In genomic region chr12:120650249-120650690, GRCh38 we compare ENCODE assay signal across 20 cellular contexts. TPM values are rescaled to one million over a fixed set of nuclear protein-coding genes. Genes with fewer than 3 reads are reported as not detected.
DNase-seq lines count a peak whose midpoint lies in the region; ATAC-seq and TF ChIP-seq lines count a peak whose summit lies in the region.
"Had no signal": no experiment of that assay in that cellular context is flagged by ENCODE, and none has a peak within 500 bp of the region (broad histone marks: within the 10 kb centered on the region; RNA-seq: fewer than 3 reads in every experiment).

No MANE protein-coding gene starts in this region.

- no peaks in the 10 kb centered on the region for H3K9me3 Mint-ChIP-seq in activated CD8-positive, alpha-beta memory T cell treated with anti-CD3 and anti-CD28 coated beads, Interleukin-2, amount 10 ng/mL, durations not matched to agents 7 days and 5 days (ENCODE audit: low read depth)
- no peaks in the 10 kb centered on the region for H3K9me3 Mint-ChIP-seq in WTC11
- H3K9me3 Mint-ChIP-seq: activated CD4-positive, alpha-beta T cell treated with anti-CD3 and anti-CD28 coated beads, Interleukin-2, amount 10 ng/mL, durations not matched to agents 7 days and 5 days had no signal

- POLR2A ChIA-PET in WTC11 (lab: Charles Lee): interaction anchor here (1.1 to 1.6 kb wide), 2 partner anchors 38 to 69 kb away, joined by 3 to 4 read pairs; partner anchors contain the start of gene POP5

- H3K23ac ChIP-seq in mesenchymal stem cell (ENCODE audit: low read length in 2 of 2): no peak overlapping the region

- H3K4me3 ChIP-seq in mesenchymal stem cell (ENCODE audit: insufficient read depth in 1 of 2, low read depth in 1 of 2, low read length in 2 of 2): peak overlapping the region in 1 of 2 experiments; percentile 78
- peak overlapping the region; percentile 42 to 57 for H3K4me3 ChIP-seq in tibial artery
- H3K4me3 ChIP-seq: colonic mucosa, mucosa of descending colon, right lobe of liver had no signal

- H3K27me3 ChIP-seq in mesenchymal stem cell (ENCODE audit: control insufficient read depth in 1 of 2, insufficient read depth in 1 of 2, low read length in 2 of 2): peaks cover 55 to 64% of the 10 kb centered on the region in 2 experiments
- H3K27me3 ChIP-seq in tibial artery: peaks cover 0 to 11% of the 10 kb centered on the region in 2 donors
- H3K27me3 ChIP-seq: colonic mucosa, right lobe of liver had no signal

- H3K27ac ChIP-seq in mesenchymal stem cell (ENCODE audit: low read length, poor library complexity, severe bottlenecking) (no peak overlapping the region), tibial artery (peak overlapping the region; percentile 88 to 92)
- H3K27ac ChIP-seq: 22Rv1, colonic mucosa, right lobe of liver had no signal

- no peak for TF ChIP-seq CTCF in WTC11 (IDR thresholded peaks at IDR 0.05)
- TF ChIP-seq CTCF in tibial artery (IDR thresholded peaks at IDR 0.05): no peak
- no peak for TF ChIP-seq CTCF in GM10266 (IDR thresholded peaks at IDR 0.05; ENCODE audit: control insufficient read depth, insufficient read depth, low read depth, missing control alignments)

- ATAC-seq in activated CD8-positive, alpha-beta memory T cell treated with anti-CD3 and anti-CD28 coated beads, Interleukin-2, amount 10 ng/mL, durations not matched to agents 7 days and 5 days: no peak
- no peak for ATAC-seq in WTC11
- ATAC-seq in HG02840 (IDR thresholded peaks at IDR 0.05; ENCODE audit: low FRiP score, unreplicated experiment): no peak
- ATAC-seq: left lobe of liver, mucosa of descending colon, right lobe of liver had no signal

- no peak overlapping the region for H2BK5ac ChIP-seq in mesenchymal stem cell (ENCODE audit: low read depth, low read length, poor library complexity, severe bottlenecking)

- DNase-seq in activated CD8-positive, alpha-beta memory T cell treated with anti-CD3 and anti-CD28 coated beads, Interleukin-2, amount 10 ng/mL, durations not matched to agents 7 days and 5 days: no peak
- no peak for DNase-seq in activated CD8-positive, alpha-beta memory T cell treated with anti-CD3 and anti-CD28 coated beads, Interleukin-2, amount 50 U/mL, for 48 hours
- no peak for DNase-seq in WTC11 (ENCODE audit: low spot score)
- no peak for DNase-seq in mesenchymal stem cell
- DNase-seq in tibial artery: no peak
- no peak for DNase-seq in putamen (ENCODE audit: low spot score)
- DNase-seq in GM10266 (ENCODE audit: extremely low spot score): no peak
- DNase-seq: activated CD4-positive, alpha-beta T cell treated with anti-CD3 and anti-CD28 coated beads, Interleukin-2, amount 10 ng/mL, durations not matched to agents 7 days and 5 days; activated naive CD4-positive, alpha-beta T cell; colonic mucosa; GOT3; mucosa of descending colon; NCI-H1694; NCI-H345; NK-92 treated with Interleukin-12 subunit alpha and Interleukin-12 subunit beta, amount 100 ng/mL, for 24 hours; RPMI8226 had no signal

- intact Hi-C loops in tibial artery (cut with DNase I; ENCODE audit: low total_unique reads): no loop called here

- no peak overlapping the region for H3K27ac Mint-ChIP-seq in activated CD8-positive, alpha-beta memory T cell treated with anti-CD3 and anti-CD28 coated beads, Interleukin-2, amount 10 ng/mL, durations not matched to agents 7 days and 5 days
- H3K27ac Mint-ChIP-seq in WTC11: peak overlapping the region; percentile 84
- H3K27ac Mint-ChIP-seq: activated CD4-positive, alpha-beta T cell treated with anti-CD3 and anti-CD28 coated beads, Interleukin-2, amount 10 ng/mL, durations not matched to agents 7 days and 5 days had no signal

- H3K4me1 Mint-ChIP-seq in activated CD8-positive, alpha-beta memory T cell treated with anti-CD3 and anti-CD28 coated beads, Interleukin-2, amount 10 ng/mL, durations not matched to agents 7 days and 5 days: peaks cover 20% of the 10 kb centered on the region
- peaks cover 43% of the 10 kb centered on the region for H3K4me1 Mint-ChIP-seq in WTC11

- H3K4me3 Mint-ChIP-seq in activated CD8-positive, alpha-beta memory T cell treated with anti-CD3 and anti-CD28 coated beads, Interleukin-2, amount 10 ng/mL, durations not matched to agents 7 days and 5 days: peak overlapping the region; percentile 18
- H3K4me3 Mint-ChIP-seq in WTC11: peak overlapping the region; percentile 69
- H3K4me3 Mint-ChIP-seq: activated CD4-positive, alpha-beta T cell treated with anti-CD3 and anti-CD28 coated beads, Interleukin-2, amount 10 ng/mL, durations not matched to agents 7 days and 5 days had no signal

- H3K4me1 ChIP-seq in mesenchymal stem cell (ENCODE audit: control insufficient read depth, insufficient read depth, low read depth, low read length): peaks cover 2% of the 10 kb centered on the region
- peaks cover 0 to 64% (median 47%) of the 10 kb centered on the region in 4 donors for H3K4me1 ChIP-seq in tibial artery
- H3K4me1 ChIP-seq: colonic mucosa, right lobe of liver had no signal

- CTCF ChIA-PET in activated CD8-positive, alpha-beta memory T cell treated with anti-CD3 and anti-CD28 coated beads, Interleukin-2, amount 10 ng/mL, durations not matched to agents 7 days and 5 days (lab: Charles Lee): interaction anchor here (0.5 to 6.3 kb wide), 20 partner anchors 9 to 333 kb away, joined by 3 to 114 read pairs (median 8); partner anchors contain the start of genes CABP1, MLEC, POP5 and UNC119B
- CTCF ChIA-PET in WTC11 (lab: Charles Lee): interaction anchor here (0.9 to 3.9 kb wide), 19 partner anchors 10 to 355 kb away, joined by 3 to 115 read pairs (median 14); partner anchors contain the start of genes CABP1, MLEC, POP5 and UNC119B

- H3K18ac ChIP-seq in mesenchymal stem cell (ENCODE audit: low read depth in 1 of 2, low read length in 2 of 2): no peak overlapping the region

- H2BK12ac ChIP-seq in mesenchymal stem cell (ENCODE audit: low read length in 2 of 2): no peak overlapping the region

- no peaks in the 10 kb centered on the region for H3K36me3 Mint-ChIP-seq in activated CD8-positive, alpha-beta memory T cell treated with anti-CD3 and anti-CD28 coated beads, Interleukin-2, amount 10 ng/mL, durations not matched to agents 7 days and 5 days
- no peaks in the 10 kb centered on the region for H3K36me3 Mint-ChIP-seq in WTC11

- H3K14ac ChIP-seq in mesenchymal stem cell (ENCODE audit: low read length in 2 of 2): no peak overlapping the region

- H3K36me3 ChIP-seq in mesenchymal stem cell (ENCODE audit: control insufficient read depth in 1 of 2, insufficient read depth in 2 of 2, low read depth in 1 of 2, low read length in 2 of 2) (no peaks in the 10 kb centered on the region), tibial artery (no peaks in the 10 kb centered on the region)
- H3K36me3 ChIP-seq: colonic mucosa, right lobe of liver had no signal

- WGBS in mesenchymal stem cell: 80% methylated on average over 12 of the region's 12 CpGs

- H2BK120ac ChIP-seq in mesenchymal stem cell (ENCODE audit: low read depth, low read length): no peak overlapping the region

- H3K9me3 ChIP-seq in mesenchymal stem cell (ENCODE audit: control insufficient read depth, low read length): no peaks in the 10 kb centered on the region
- no peaks in the 10 kb centered on the region for H3K9me3 ChIP-seq in tibial artery
- H3K9me3 ChIP-seq: colonic mucosa, mucosa of descending colon, right lobe of liver had no signal

- no peaks in the 10 kb centered on the region for H3K79me1 ChIP-seq in mesenchymal stem cell (replicated peaks; ENCODE audit: low read length, poor library complexity, severe bottlenecking)

- H2AK5ac ChIP-seq in mesenchymal stem cell (ENCODE audit: low read length, severe bottlenecking): no peak overlapping the region

- H4K91ac ChIP-seq in mesenchymal stem cell (ENCODE audit: low read length): no peak overlapping the region

- peaks cover 59% of the 10 kb centered on the region for H3K27me3 Mint-ChIP-seq in activated CD8-positive, alpha-beta memory T cell treated with anti-CD3 and anti-CD28 coated beads, Interleukin-2, amount 10 ng/mL, durations not matched to agents 7 days and 5 days
- H3K27me3 Mint-ChIP-seq in WTC11 (ENCODE audit: low read depth): no peaks in the 10 kb centered on the region; the same call in 1 of the 2 replicates

- H2AFZ ChIP-seq in mesenchymal stem cell (ENCODE audit: low read depth, low read length): no peak overlapping the region

- H4K8ac ChIP-seq in mesenchymal stem cell (ENCODE audit: low read length): no peak overlapping the region

- peak overlapping the region; percentile 57 for H2BK15ac ChIP-seq in mesenchymal stem cell (ENCODE audit: low read depth, poor library complexity, severe bottlenecking)

- no peak overlapping the region for H3K4ac ChIP-seq in mesenchymal stem cell (ENCODE audit: low read depth in 1 of 2, low read length in 2 of 2)

- H3K4me2 ChIP-seq in mesenchymal stem cell (ENCODE audit: low read length, poor library complexity, severe bottlenecking): no peak overlapping the region

- no peak overlapping the region for H3K9ac ChIP-seq in mesenchymal stem cell (ENCODE audit: low read length)

TF ChIP-seq in WTC11, 78 proteins besides CTCF, POLR2A, EP300 and RAD21 (continues in another document):
- no peak for TF ChIP-seq ZNF416 (CRISPR knock-in tag; IDR thresholded peaks at IDR 0.05)

RNA-seq across cellular contexts. Expression of gene CABP1, which starts 9.8 kb away (rescaled TPM):
- total RNA-seq in activated CD8-positive, alpha-beta memory T cell treated with anti-CD3 and anti-CD28 coated beads, Interleukin-2, amount 10 ng/mL, durations not matched to agents 7 days and 5 days: not detected
- total RNA-seq in WTC11 (2021): 10.1 to 14.1 TPM (median 10.7 TPM) in 3 replicates
- not detected for polyA plus RNA-seq in mesenchymal stem cell (2013, experiment 1 of 2)
- polyA plus RNA-seq in mesenchymal stem cell (2013, experiment 2 of 2): not detected

RNA-seq across cellular contexts. Expression of gene MLEC, which starts 36.7 kb away (rescaled TPM):
- 10 to 100 TPM; 74.5 to 96.2 TPM for total RNA-seq in activated CD8-positive, alpha-beta memory T cell treated with anti-CD3 and anti-CD28 coated beads, Interleukin-2, amount 10 ng/mL, durations not matched to agents 7 days and 5 days
- 221 to 278 TPM (median 253 TPM) in 3 replicates for total RNA-seq in WTC11 (2021)
- polyA plus RNA-seq in mesenchymal stem cell (2013, experiment 1 of 2): 87.1 TPM
- polyA plus RNA-seq in mesenchymal stem cell (2013, experiment 2 of 2): 87.6 TPM

RNA-seq across cellular contexts. Expression of gene UNC119B, which starts 60.0 kb away (rescaled TPM):
- total RNA-seq in activated CD8-positive, alpha-beta memory T cell treated with anti-CD3 and anti-CD28 coated beads, Interleukin-2, amount 10 ng/mL, durations not matched to agents 7 days and 5 days: 10 to 100 TPM; 15.9 to 22.9 TPM
- total RNA-seq in WTC11 (2021): 49.9 to 53.3 TPM (median 50.3 TPM) in 3 replicates
- 14.0 TPM for polyA plus RNA-seq in mesenchymal stem cell (2013, experiment 1 of 2)
- 13.8 TPM for polyA plus RNA-seq in mesenchymal stem cell (2013, experiment 2 of 2)
